Comparison of ENCODE assay signal across 27 cellular contexts in genomic region chr12:30858471-30858870, GRCh38.
DNase-seq lines count a peak whose midpoint lies in the region; ATAC-seq, FAIRE-seq and TF ChIP-seq lines count a peak whose summit lies in the region.
"Had no signal": no experiment of that assay in that cellular context is flagged by ENCODE, and none has a peak within 500 bp of the region (broad histone marks: within the 10 kb centered on the region; RNA-seq: fewer than 3 reads in every experiment).

No MANE protein-coding gene starts in this region.

- no peaks in the 10 kb centered on the region for H3K9me3 ChIP-seq in MM.1S (replicated peaks; ENCODE audit: insufficient read depth, low read length)
- H3K9me3 ChIP-seq: Caco-2, SJCRH30 had no signal

- no peak overlapping the region for H3K9ac ChIP-seq in MM.1S (ENCODE audit: low read length)

- CTCF ChIA-PET in WTC11 (lab: Charles Lee): no interaction called here

- H3K4me2 ChIP-seq in MM.1S (ENCODE audit: low read depth, low read length): no peak overlapping the region
- H3K4me2 ChIP-seq: PC-9 had no signal

- no peaks in the 10 kb centered on the region for H3K9me3 Mint-ChIP-seq in WTC11
- H3K9me3 Mint-ChIP-seq: CD4-positive, alpha-beta memory T cell; T-cell had no signal

- POLR2A ChIA-PET in WTC11 (lab: Charles Lee): no interaction called here

- no peak overlapping the region for H3K4me3 Mint-ChIP-seq in WTC11
- H3K4me3 Mint-ChIP-seq: CD4-positive, alpha-beta memory T cell; T-cell had no signal

- H3K36me3 ChIP-seq in MM.1S (replicated peaks; ENCODE audit: insufficient read depth, low read length): no peaks in the 10 kb centered on the region
- H3K36me3 ChIP-seq: SJCRH30 had no signal

- H3K36me3 Mint-ChIP-seq in WTC11: no peaks in the 10 kb centered on the region
- H3K36me3 Mint-ChIP-seq: CD4-positive, alpha-beta memory T cell; T-cell had no signal

- no peaks in the 10 kb centered on the region for H3K79me2 ChIP-seq in MM.1S (ENCODE audit: low read length)

- no peaks in the 10 kb centered on the region for H3F3A ChIP-seq in MM.1S (ENCODE audit: insufficient read depth, low read length)

- no peak overlapping the region for H3K27ac Mint-ChIP-seq in WTC11
- H3K27ac Mint-ChIP-seq: CD4-positive, alpha-beta memory T cell; T-cell had no signal

- no peak for FAIRE-seq in D721Med (lab: Jason Lieb, UNC)
- FAIRE-seq: HepG2, K562 had no signal

- no peaks in the 10 kb centered on the region for H3K4me1 ChIP-seq in MM.1S (ENCODE audit: low read length)
- H3K4me1 ChIP-seq: Caco-2, SJCRH30 had no signal

- H3K4me1 Mint-ChIP-seq in WTC11: peaks cover 3% of the 10 kb centered on the region; the same call in 1 of the 2 replicates
- H3K4me1 Mint-ChIP-seq: CD4-positive, alpha-beta memory T cell; T-cell had no signal

- H3K4me3 ChIP-seq in MM.1S (ENCODE audit: low read length): no peak overlapping the region
- H3K4me3 ChIP-seq: K562, PC-9, SJCRH30 had no signal

- H2AFZ ChIP-seq in MM.1S (ENCODE audit: low read length): no peak overlapping the region
- H2AFZ ChIP-seq: PC-9 had no signal

- no peaks in the 10 kb centered on the region for H4K20me1 ChIP-seq in MM.1S (ENCODE audit: insufficient read depth, low read length)

- H3K9me2 ChIP-seq in MM.1S (replicated peaks; ENCODE audit: insufficient read depth, low read length): no peaks in the 10 kb centered on the region

- no peak for TF ChIP-seq CTCF in WTC11 (IDR thresholded peaks at IDR 0.05)
- no peak for TF ChIP-seq CTCF in MM.1S (IDR thresholded peaks at IDR 0.05; ENCODE audit: low read length)
- no peak for TF ChIP-seq CTCF in D721Med (IDR thresholded peaks at IDR 0.05; ENCODE audit: insufficient read depth, missing control alignments)

- no peaks in the 10 kb centered on the region for H3K27me3 Mint-ChIP-seq in WTC11 (ENCODE audit: low read depth)

- ATAC-seq in GM18867 (IDR thresholded peaks at IDR 0.05; ENCODE audit: unreplicated experiment) (peak; percentile 58), HG03175 (IDR thresholded peaks at IDR 0.05; ENCODE audit: unreplicated experiment) (peak; percentile 55), WTC11 (no peak)
- ATAC-seq: HCT116, HepG2, K562, Right ventricle myocardium inferior, T-cell had no signal

- H3K27me3 ChIP-seq in MM.1S (replicated peaks; ENCODE audit: insufficient read depth, low read length): no peaks in the 10 kb centered on the region
- H3K27me3 ChIP-seq: SJCRH30 had no signal

- H3K27ac ChIP-seq in MM.1S (ENCODE audit: low read length): no peak overlapping the region
- H3K27ac ChIP-seq: PC-9, SJCRH30 had no signal

- DNase-seq in WTC11 (ENCODE audit: low spot score) (no peak), amygdala (lab: John Stamatoyannopoulos, UW) (no peak), MM.1S (no peak), D721Med (ENCODE audit: insufficient read length, low spot score) (no peak)
- no peak for DNase-seq in activated CD8-positive, alpha-beta memory T cell treated with anti-CD3 and anti-CD28 coated beads, Interleukin-2, amount 50 U/mL, for 48 hours
- DNase-seq: C1 segment of cervical spinal cord; Caco-2; CD4-positive, alpha-beta memory T cell; DMS 273 treated with DMSO at 0.1 percent for 48 hours; DND-41; Kasumi-1; MV-4-11; NCI-H1105; NCI-H146; NCI-H2029; NCI-H446 treated with DMSO at 0.1 percent for 48 hours; NCI-H526; NCI-H82; PC-9; SJCRH30; T-cell had no signal

TF ChIP-seq in WTC11, 78 proteins besides CTCF, POLR2A, EP300 and RAD21:
- TF ChIP-seq TCF7 (CRISPR knock-in tag; IDR thresholded peaks at IDR 0.05; ENCODE audit: low read depth): no peak
- TF ChIP-seq HMGA2 (CRISPR knock-in tag; IDR thresholded peaks at IDR 0.05): peak; percentile 89; the same call in 1 of the 2 replicates
- no peak for TF ChIP-seq IRF2 (CRISPR knock-in tag; IDR thresholded peaks at IDR 0.05; ENCODE audit: borderline replicate concordance, low read depth)
